Comparison of ENCODE assay signal across 8 cellular contexts in the genomic region with DNA sequence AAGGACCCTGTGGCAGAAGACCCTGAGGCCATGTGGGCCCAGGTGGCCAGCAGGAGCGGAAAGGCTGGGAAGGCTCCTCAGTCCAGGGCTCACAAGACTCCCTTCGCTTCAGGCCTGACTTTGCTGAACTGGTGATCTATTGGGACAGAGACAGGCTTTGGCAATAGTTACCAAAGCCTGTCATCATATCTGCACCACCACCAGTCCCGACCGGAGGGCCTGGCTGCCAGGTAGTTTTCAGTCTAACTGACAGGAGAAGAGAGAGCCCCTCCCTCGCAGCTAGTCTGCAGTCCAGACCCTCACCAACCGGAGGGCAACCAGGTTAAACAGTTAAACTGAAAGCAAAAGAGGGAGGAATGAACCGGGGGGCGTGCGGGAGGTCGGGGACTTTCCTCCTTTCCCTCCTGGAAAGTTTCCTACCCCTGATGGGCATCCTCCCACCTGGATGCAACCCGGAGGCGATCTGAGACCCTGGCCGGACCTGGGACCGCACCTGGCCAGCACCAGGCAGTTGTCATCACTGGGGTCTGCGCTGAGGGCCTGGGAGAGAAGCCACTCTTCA. TPM values are rescaled to one million over a fixed set of nuclear protein-coding genes. Genes with fewer than 3 reads are reported as not detected.
A peak's percentile ranks its signal among the peaks of the same experiment; 100 is the strongest.
DNase-seq lines count a peak whose midpoint lies in the region; ATAC-seq and TF ChIP-seq lines count a peak whose summit lies in the region.

No MANE protein-coding gene starts in this region.

- H3K9me3 ChIP-seq in cardiac muscle cell (ENCODE audit: low read depth) (no peaks in the 10 kb centered on the region), psoas muscle (no peaks in the 10 kb centered on the region)

- TF ChIP-seq CTCF in cardiac muscle cell (IDR thresholded peaks at IDR 0.05; ENCODE audit: low read depth, low read length) = no peak
- TF ChIP-seq CTCF in psoas muscle (IDR thresholded peaks at IDR 0.05) = no peak

- ATAC-seq in psoas muscle (peak in 1 of 4 donors; percentile 11), HG03097 (IDR thresholded peaks at IDR 0.05; ENCODE audit: low FRiP score, unreplicated experiment) (no peak)

- peak overlapping the region; percentile 87 for H3K27ac ChIP-seq in cardiac muscle cell
- H3K27ac ChIP-seq in psoas muscle = peak overlapping the region; percentile 54

- in situ Hi-C loops in Caki2 (cut with HindIII; ENCODE audit: low pct_unique_long_range_greater_than_20kb, low sequenced_read_pairs) = no loop called here

- H3K4me3 ChIP-seq in cardiac muscle cell = peak overlapping the region; percentile 70
- peak overlapping the region; percentile 68 for H3K4me3 ChIP-seq in psoas muscle

- DNase-seq in Caki2 (ENCODE audit: low read depth) = peak; percentile 18
- peak; percentile 25 for DNase-seq in H4 (ENCODE audit: low spot score)
- DNase-seq in NOMO-1 treated with DMSO at 0.1 percent for 48 hours (lab: John Stamatoyannopoulos, UW; ENCODE audit: unreplicated experiment) = peak; percentile 52
- peak; percentile 42 for DNase-seq in activated T-helper 9 cell treated with anti-CD3 and anti-CD28 coated beads, Interleukin-2, amount 50 U/mL, for 16 hours (ENCODE audit: low read depth)
- peak; percentile 22 to 66 for DNase-seq in cardiac muscle cell (ENCODE audit: low read depth in 1 of 2, low spot score in 1 of 2)
- peak; percentile 18 to 56 for DNase-seq in psoas muscle
- no peak for DNase-seq in NCI-H2227 treated with DMSO at 0.1 percent for 48 hours (lab: John Stamatoyannopoulos, UW)

- WGBS in psoas muscle, 3 donors = 10 to 14% (median 11%) methylated on average over 14 to 15 of the region's 15 CpGs

- H3K4me1 ChIP-seq in cardiac muscle cell (ENCODE audit: low read depth) = peaks cover 17% of the 10 kb centered on the region
- no peaks in the 10 kb centered on the region for H3K4me1 ChIP-seq in psoas muscle

- intact Hi-C loops in psoas muscle (cut with DNase I) = no loop called here

- H3K36me3 ChIP-seq in cardiac muscle cell = no peaks in the 10 kb centered on the region
- H3K36me3 ChIP-seq in psoas muscle (ENCODE audit: insufficient read depth in 1 of 2, low read depth in 1 of 2) = no peaks in the 10 kb centered on the region

- H3K27me3 ChIP-seq in cardiac muscle cell = no peaks in the 10 kb centered on the region
- H3K27me3 ChIP-seq in psoas muscle (ENCODE audit: insufficient read depth in 3 of 3, low read length in 2 of 3) = peaks cover 0 to 6% (median 0%) of the 10 kb centered on the region in 3 donors

RNA-seq across cellular contexts. Expression of gene RAB27A, which starts 0.5 kb away (rescaled TPM):
- 10.0 and 14.0 TPM in 2 replicates for total RNA-seq in Caki2 (2014; rRNA removed; shearing (Covaris generic); ENCODE audit: low replicate concordance)
- total RNA-seq in H4 (2014; rRNA removed; shearing (Covaris generic)) = 9.6 and 15.9 TPM in 2 replicates
- total RNA-seq in cardiac muscle cell (5.3 and 7.7 TPM in 2 replicates), psoas muscle (1 to 10 TPM; 2.1 to 4.0 (median 2.6) TPM)
- polyA plus RNA-seq in cardiac muscle cell (11.9 and 15.2 TPM in 2 replicates), psoas muscle (1 to 10 TPM; 1.2 to 5.4 (median 1.7) TPM)

RNA-seq across cellular contexts. Expression of gene PIGBOS1, which starts 29.8 kb away (rescaled TPM):
- total RNA-seq in Caki2 (2014; rRNA removed; shearing (Covaris generic); ENCODE audit: low replicate concordance) = 11.4 and 23.7 TPM in 2 replicates
- 12.9 and 15.8 TPM in 2 replicates for total RNA-seq in H4 (2014; rRNA removed; shearing (Covaris generic))
- total RNA-seq in cardiac muscle cell = 13.7 and 14.5 TPM in 2 replicates
- polyA plus RNA-seq in cardiac muscle cell = 26.0 and 30.4 TPM in 2 replicates
- 1 to 10 TPM; 3.5 to 7.6 (median 6.1) TPM for total RNA-seq in psoas muscle
- polyA plus RNA-seq in psoas muscle = 10 to 100 TPM; 10.7 to 21.3 (median 21.3) TPM

RNA-seq across cellular contexts. Expression of gene PIGB, which starts 29.9 kb away (rescaled TPM):
- 26.0 and 28.7 TPM in 2 replicates for total RNA-seq in Caki2 (2014; rRNA removed; shearing (Covaris generic); ENCODE audit: low replicate concordance)
- 23.7 and 26.2 TPM in 2 replicates for total RNA-seq in H4 (2014; rRNA removed; shearing (Covaris generic))
- 3.8 and 6.5 TPM in 2 replicates for total RNA-seq in cardiac muscle cell
- polyA plus RNA-seq in cardiac muscle cell = 5.7 and 6.3 TPM in 2 replicates
- 1 to 10 TPM; 1.0 to 1.8 (median 1.2) TPM for total RNA-seq in psoas muscle
- polyA plus RNA-seq in psoas muscle = 1 to 10 TPM in 2 of 3 donors, under 1 TPM in 1; 0.57 to 1.9 (median 1.6) TPM
